1 cellular context compared by ENCODE assay signal in genomic region chr1:19436716-19437476, GRCh38.
TF ChIP-seq lines count a peak whose summit lies in the region.

No MANE protein-coding gene starts in this region.

TF ChIP-seq in HepG2, 621 proteins besides CTCF, POLR2A, EP300 and RAD21 (continued from another document and continues in another):
- TF ChIP-seq TFDP2 (CRISPR knock-in tag; IDR thresholded peaks at IDR 0.05) (0 out of 2 replicates have a peak, but pooled peaks have one; percentile 45), ZNF160 (CRISPR knock-in tag; IDR thresholded peaks at IDR 0.05) (no peak), ZNF276 (CRISPR knock-in tag; IDR thresholded peaks at IDR 0.05; ENCODE audit: low read depth) (no peak), LBX2 (CRISPR knock-in tag; IDR thresholded peaks at IDR 0.05; ENCODE audit: borderline replicate concordance) (no peak), ZNF7 (CRISPR knock-in tag; IDR thresholded peaks at IDR 0.05) (no peak), LRRFIP1 (CRISPR knock-in tag; conservative IDR thresholded peaks at IDR 0.05) (no peak), ZNF556 (CRISPR knock-in tag; IDR thresholded peaks at IDR 0.05; ENCODE audit: borderline replicate concordance) (no peak), SOX6 (IDR thresholded peaks at IDR 0.05) (no peak), SOX6 (CRISPR knock-in tag; IDR thresholded peaks at IDR 0.05) (peak; percentile 93), SRF (IDR thresholded peaks at IDR 0.05; ENCODE audit: low read depth, low read length) (no peak), BHLHE40 (IDR thresholded peaks at IDR 0.05; ENCODE audit: low read length) (no peak), ZNF713 (CRISPR knock-in tag; IDR thresholded peaks at IDR 0.05) (no peak), NKX3-1 (CRISPR knock-in tag; IDR thresholded peaks at IDR 0.05) (no peak), ZBED4 (CRISPR knock-in tag; IDR thresholded peaks at IDR 0.05; ENCODE audit: borderline replicate concordance) (no peak), ZMYM4 (CRISPR knock-in tag; IDR thresholded peaks at IDR 0.05) (peak; percentile 77), SMAD1 (CRISPR knock-in tag; IDR thresholded peaks at IDR 0.05; ENCODE audit: borderline replicate concordance, low read depth) (no peak), MATR3 (CRISPR knock-in tag; IDR thresholded peaks at IDR 0.05) (no peak), BRD4 (CRISPR knock-in tag; IDR thresholded peaks at IDR 0.05) (no peak), ZNF24 (IDR thresholded peaks at IDR 0.05) (no peak), ZNF790 (CRISPR knock-in tag; IDR thresholded peaks at IDR 0.05; ENCODE audit: borderline replicate concordance) (no peak), NR2F6 (IDR thresholded peaks at IDR 0.05) (peak; percentile 71), NR2F6 (CRISPR knock-in tag; IDR thresholded peaks at IDR 0.05) (peak; percentile 72), ZNF772 (CRISPR knock-in tag; IDR thresholded peaks at IDR 0.05) (no peak), ZNF552 (CRISPR knock-in tag; IDR thresholded peaks at IDR 0.05; ENCODE audit: borderline replicate concordance) (no peak), ZNF30 (CRISPR knock-in tag; IDR thresholded peaks at IDR 0.05) (no peak), ELF3 (CRISPR knock-in tag; IDR thresholded peaks at IDR 0.05) (peak; percentile 97), JUND (CRISPR knock-in tag; IDR thresholded peaks at IDR 0.05) (no peak), CCAR2 (optimal IDR thresholded peaks at IDR 0.05; ENCODE audit: low read depth, low read length) (no peak), SMYD3 (CRISPR knock-in tag; IDR thresholded peaks at IDR 0.05) (0 out of 2 replicates have a peak, but pooled peaks have one; percentile 3), ZNF333 (CRISPR knock-in tag; IDR thresholded peaks at IDR 0.05; ENCODE audit: borderline replicate concordance) (no peak), CREM (IDR thresholded peaks at IDR 0.05) (peak; percentile 77), CREM (CRISPR knock-in tag; IDR thresholded peaks at IDR 0.05) (no peak), SSRP1 (CRISPR knock-in tag; IDR thresholded peaks at IDR 0.05) (no peak), ZNF207 (IDR thresholded peaks at IDR 0.05; ENCODE audit: borderline replicate concordance) (no peak), IRF2 (CRISPR knock-in tag; IDR thresholded peaks at IDR 0.05) (peak; percentile 71; the same call in 1 of the 2 replicates), RFX5 (IDR thresholded peaks at IDR 0.05; ENCODE audit: low read depth, low read length) (no peak), RXRA (CRISPR knock-in tag; IDR thresholded peaks at IDR 0.05) (peak; percentile 77; the same call in 1 of the 2 replicates), ZFP82 (CRISPR knock-in tag; IDR thresholded peaks at IDR 0.05; ENCODE audit: borderline replicate concordance) (no peak), ZKSCAN5 (CRISPR knock-in tag; IDR thresholded peaks at IDR 0.05) (no peak), ZNF644 (CRISPR knock-in tag; IDR thresholded peaks at IDR 0.05; ENCODE audit: low read depth) (peak; percentile 70; the same call in 1 of the 2 replicates)
- TF ChIP-seq, protein P1, sequence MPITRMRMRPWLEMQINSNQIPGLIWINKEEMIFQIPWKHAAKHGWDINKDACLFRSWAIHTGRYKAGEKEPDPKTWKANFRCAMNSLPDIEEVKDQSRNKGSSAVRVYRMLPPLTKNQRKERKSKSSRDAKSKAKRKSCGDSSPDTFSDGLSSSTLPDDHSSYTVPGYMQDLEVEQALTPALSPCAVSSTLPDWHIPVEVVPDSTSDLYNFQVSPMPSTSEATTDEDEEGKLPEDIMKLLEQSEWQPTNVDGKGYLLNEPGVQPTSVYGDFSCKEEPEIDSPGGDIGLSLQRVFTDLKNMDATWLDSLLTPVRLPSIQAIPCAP (CRISPR knock-in tag; IDR thresholded peaks at IDR 0.05; ENCODE audit: low read depth): no peak
- TF ChIP-seq, protein P2, sequence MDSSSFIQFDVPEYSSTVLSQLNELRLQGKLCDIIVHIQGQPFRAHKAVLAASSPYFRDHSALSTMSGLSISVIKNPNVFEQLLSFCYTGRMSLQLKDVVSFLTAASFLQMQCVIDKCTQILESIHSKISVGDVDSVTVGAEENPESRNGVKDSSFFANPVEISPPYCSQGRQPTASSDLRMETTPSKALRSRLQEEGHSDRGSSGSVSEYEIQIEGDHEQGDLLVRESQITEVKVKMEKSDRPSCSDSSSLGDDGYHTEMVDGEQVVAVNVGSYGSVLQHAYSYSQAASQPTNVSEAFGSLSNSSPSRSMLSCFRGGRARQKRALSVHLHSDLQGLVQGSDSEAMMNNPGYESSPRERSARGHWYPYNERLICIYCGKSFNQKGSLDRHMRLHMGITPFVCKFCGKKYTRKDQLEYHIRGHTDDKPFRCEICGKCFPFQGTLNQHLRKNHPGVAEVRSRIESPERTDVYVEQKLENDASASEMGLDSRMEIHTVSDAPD (CRISPR knock-in tag; IDR thresholded peaks at IDR 0.05): 0 out of 2 replicates have a peak, but pooled peaks have one; percentile 29
- TF ChIP-seq, protein P3, sequence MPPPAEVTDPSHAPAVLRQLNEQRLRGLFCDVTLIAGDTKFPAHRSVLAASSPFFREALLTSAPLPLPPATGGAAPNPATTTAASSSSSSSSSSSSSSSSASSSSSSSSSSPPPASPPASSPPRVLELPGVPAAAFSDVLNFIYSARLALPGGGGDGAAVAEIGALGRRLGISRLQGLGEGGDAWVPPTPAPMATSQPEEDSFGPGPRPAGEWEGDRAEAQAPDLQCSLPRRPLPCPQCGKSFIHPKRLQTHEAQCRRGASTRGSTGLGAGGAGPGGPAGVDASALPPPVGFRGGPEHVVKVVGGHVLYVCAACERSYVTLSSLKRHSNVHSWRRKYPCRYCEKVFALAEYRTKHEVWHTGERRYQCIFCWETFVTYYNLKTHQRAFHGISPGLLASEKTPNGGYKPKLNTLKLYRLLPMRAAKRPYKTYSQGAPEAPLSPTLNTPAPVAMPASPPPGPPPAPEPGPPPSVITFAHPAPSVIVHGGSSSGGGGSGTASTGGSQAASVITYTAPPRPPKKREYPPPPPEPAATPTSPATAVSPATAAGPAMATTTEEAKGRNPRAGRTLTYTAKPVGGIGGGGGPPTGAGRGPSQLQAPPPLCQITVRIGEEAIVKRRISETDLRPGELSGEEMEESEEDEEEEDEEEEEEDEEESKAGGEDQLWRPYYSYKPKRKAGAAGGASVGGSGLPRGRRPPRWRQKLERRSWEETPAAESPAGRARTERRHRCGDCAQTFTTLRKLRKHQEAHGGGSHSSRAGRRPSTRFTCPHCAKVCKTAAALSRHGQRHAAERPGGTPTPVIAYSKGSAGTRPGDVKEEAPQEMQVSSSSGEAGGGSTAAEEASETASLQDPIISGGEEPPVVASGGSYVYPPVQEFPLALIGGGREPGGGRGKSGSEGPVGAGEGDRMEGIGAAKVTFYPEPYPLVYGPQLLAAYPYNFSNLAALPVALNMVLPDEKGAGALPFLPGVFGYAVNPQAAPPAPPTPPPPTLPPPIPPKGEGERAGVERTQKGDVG (CRISPR knock-in tag; IDR thresholded peaks at IDR 0.05; ENCODE audit: borderline replicate concordance): no peak
- TF ChIP-seq, protein P4, sequence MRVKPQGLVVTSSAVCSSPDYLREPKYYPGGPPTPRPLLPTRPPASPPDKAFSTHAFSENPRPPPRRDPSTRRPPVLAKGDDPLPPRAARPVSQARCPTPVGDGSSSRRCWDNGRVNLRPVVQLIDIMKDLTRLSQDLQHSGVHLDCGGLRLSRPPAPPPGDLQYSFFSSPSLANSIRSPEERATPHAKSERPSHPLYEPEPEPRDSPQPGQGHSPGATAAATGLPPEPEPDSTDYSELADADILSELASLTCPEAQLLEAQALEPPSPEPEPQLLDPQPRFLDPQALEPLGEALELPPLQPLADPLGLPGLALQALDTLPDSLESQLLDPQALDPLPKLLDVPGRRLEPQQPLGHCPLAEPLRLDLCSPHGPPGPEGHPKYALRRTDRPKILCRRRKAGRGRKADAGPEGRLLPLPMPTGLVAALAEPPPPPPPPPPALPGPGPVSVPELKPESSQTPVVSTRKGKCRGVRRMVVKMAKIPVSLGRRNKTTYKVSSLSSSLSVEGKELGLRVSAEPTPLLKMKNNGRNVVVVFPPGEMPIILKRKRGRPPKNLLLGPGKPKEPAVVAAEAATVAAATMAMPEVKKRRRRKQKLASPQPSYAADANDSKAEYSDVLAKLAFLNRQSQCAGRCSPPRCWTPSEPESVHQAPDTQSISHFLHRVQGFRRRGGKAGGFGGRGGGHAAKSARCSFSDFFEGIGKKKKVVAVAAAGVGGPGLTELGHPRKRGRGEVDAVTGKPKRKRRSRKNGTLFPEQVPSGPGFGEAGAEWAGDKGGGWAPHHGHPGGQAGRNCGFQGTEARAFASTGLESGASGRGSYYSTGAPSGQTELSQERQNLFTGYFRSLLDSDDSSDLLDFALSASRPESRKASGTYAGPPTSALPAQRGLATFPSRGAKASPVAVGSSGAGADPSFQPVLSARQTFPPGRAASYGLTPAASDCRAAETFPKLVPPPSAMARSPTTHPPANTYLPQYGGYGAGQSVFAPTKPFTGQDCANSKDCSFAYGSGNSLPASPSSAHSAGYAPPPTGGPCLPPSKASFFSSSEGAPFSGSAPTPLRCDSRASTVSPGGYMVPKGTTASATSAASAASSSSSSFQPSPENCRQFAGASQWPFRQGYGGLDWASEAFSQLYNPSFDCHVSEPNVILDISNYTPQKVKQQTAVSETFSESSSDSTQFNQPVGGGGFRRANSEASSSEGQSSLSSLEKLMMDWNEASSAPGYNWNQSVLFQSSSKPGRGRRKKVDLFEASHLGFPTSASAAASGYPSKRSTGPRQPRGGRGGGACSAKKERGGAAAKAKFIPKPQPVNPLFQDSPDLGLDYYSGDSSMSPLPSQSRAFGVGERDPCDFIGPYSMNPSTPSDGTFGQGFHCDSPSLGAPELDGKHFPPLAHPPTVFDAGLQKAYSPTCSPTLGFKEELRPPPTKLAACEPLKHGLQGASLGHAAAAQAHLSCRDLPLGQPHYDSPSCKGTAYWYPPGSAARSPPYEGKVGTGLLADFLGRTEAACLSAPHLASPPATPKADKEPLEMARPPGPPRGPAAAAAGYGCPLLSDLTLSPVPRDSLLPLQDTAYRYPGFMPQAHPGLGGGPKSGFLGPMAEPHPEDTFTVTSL (CRISPR knock-in tag; IDR thresholded peaks at IDR 0.05; ENCODE audit: borderline replicate concordance): peak; percentile 87; the same call in 1 of the 2 replicates
